Comparison of ENCODE assay signal across 1 cellular context in the genomic region with DNA sequence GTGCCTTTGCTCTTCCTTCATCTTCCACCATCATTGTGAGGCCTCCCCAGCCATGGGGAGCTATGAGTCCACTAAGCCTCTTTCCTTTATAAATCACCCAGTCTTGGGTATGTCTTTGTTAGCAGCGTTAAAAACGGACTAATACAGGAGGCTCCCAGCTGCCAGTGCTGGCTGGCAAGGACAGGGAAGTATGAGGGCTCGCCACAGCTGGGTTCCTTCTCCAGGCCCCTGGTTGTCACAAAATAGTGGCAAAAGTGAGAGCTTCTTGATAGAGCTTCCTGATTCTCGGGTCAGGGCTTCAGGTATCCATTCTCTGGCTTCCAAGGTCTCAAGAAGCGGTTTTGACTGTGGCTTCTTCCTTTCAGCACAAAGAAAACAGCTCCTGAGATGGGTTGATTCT.
TF ChIP-seq lines count a peak whose summit lies in the region.

No MANE protein-coding gene starts in this region.

TF ChIP-seq in GM12878, 131 proteins besides CTCF, POLR2A, EP300 and RAD21:
- no peak for TF ChIP-seq PAX5 (IDR thresholded peaks at IDR 0.05; ENCODE audit: borderline replicate concordance, low read depth, low read length)
- TF ChIP-seq ATF7 (IDR thresholded peaks at IDR 0.05; ENCODE audit: low read depth) = no peak
- TF ChIP-seq MEF2A (IDR thresholded peaks at IDR 0.05; ENCODE audit: insufficient read depth, low read depth, low read length) = no peak
- TF ChIP-seq RUNX3 (IDR thresholded peaks at IDR 0.05; ENCODE audit: low read length) = no peak
- TF ChIP-seq, protein P1, sequence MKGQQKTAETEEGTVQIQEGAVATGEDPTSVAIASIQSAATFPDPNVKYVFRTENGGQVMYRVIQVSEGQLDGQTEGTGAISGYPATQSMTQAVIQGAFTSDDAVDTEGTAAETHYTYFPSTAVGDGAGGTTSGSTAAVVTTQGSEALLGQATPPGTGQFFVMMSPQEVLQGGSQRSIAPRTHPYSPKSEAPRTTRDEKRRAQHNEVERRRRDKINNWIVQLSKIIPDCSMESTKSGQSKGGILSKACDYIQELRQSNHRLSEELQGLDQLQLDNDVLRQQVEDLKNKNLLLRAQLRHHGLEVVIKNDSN (IDR thresholded peaks at IDR 0.05; ENCODE audit: borderline replicate concordance, extremely low read length, insufficient read depth, low read depth, low read length) = no peak
- TF ChIP-seq CBX3 (IDR thresholded peaks at IDR 0.05; ENCODE audit: borderline replicate concordance, low read depth) = no peak
- TF ChIP-seq, protein P2, sequence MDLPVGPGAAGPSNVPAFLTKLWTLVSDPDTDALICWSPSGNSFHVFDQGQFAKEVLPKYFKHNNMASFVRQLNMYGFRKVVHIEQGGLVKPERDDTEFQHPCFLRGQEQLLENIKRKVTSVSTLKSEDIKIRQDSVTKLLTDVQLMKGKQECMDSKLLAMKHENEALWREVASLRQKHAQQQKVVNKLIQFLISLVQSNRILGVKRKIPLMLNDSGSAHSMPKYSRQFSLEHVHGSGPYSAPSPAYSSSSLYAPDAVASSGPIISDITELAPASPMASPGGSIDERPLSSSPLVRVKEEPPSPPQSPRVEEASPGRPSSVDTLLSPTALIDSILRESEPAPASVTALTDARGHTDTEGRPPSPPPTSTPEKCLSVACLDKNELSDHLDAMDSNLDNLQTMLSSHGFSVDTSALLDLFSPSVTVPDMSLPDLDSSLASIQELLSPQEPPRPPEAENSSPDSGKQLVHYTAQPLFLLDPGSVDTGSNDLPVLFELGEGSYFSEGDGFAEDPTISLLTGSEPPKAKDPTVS (IDR thresholded peaks at IDR 0.05; ENCODE audit: low read depth, low read length) = no peak
- TF ChIP-seq JUND (IDR thresholded peaks at IDR 0.05; ENCODE audit: low read depth, low read length) = no peak
- TF ChIP-seq GABPA (IDR thresholded peaks at IDR 0.05; ENCODE audit: low read depth) = no peak
- no peak for TF ChIP-seq SIX5 (IDR thresholded peaks at IDR 0.05; ENCODE audit: low read depth, low read length, severe bottlenecking)
- TF ChIP-seq MEF2B (IDR thresholded peaks at IDR 0.05; ENCODE audit: partially characterized antibody, poor library complexity, severe bottlenecking) = no peak
- no peak for TF ChIP-seq EED (IDR thresholded peaks at IDR 0.05; ENCODE audit: low read depth)
- no peak for TF ChIP-seq CHD1 (IDR thresholded peaks at IDR 0.05; ENCODE audit: low read depth, low read length)
- no peak for TF ChIP-seq TCF7 (IDR thresholded peaks at IDR 0.05; ENCODE audit: borderline replicate concordance)
- TF ChIP-seq, protein P3, sequence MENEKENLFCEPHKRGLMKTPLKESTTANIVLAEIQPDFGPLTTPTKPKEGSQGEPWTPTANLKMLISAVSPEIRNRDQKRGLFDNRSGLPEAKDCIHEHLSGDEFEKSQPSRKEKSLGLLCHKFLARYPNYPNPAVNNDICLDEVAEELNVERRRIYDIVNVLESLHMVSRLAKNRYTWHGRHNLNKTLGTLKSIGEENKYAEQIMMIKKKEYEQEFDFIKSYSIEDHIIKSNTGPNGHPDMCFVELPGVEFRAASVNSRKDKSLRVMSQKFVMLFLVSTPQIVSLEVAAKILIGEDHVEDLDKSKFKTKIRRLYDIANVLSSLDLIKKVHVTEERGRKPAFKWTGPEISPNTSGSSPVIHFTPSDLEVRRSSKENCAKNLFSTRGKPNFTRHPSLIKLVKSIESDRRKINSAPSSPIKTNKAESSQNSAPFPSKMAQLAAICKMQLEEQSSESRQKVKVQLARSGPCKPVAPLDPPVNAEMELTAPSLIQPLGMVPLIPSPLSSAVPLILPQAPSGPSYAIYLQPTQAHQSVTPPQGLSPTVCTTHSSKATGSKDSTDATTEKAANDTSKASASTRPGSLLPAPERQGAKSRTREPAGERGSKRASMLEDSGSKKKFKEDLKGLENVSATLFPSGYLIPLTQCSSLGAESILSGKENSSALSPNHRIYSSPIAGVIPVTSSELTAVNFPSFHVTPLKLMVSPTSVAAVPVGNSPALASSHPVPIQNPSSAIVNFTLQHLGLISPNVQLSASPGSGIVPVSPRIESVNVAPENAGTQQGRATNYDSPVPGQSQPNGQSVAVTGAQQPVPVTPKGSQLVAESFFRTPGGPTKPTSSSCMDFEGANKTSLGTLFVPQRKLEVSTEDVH (IDR thresholded peaks at IDR 0.05; ENCODE audit: low read depth, partially characterized antibody) = no peak
- TF ChIP-seq, protein P4, sequence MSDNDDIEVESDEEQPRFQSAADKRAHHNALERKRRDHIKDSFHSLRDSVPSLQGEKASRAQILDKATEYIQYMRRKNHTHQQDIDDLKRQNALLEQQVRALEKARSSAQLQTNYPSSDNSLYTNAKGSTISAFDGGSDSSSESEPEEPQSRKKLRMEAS (IDR thresholded peaks at IDR 0.05; ENCODE audit: low read depth, low read length) = no peak
- TF ChIP-seq TBL1XR1 (IDR thresholded peaks at IDR 0.05; ENCODE audit: low read depth, low read length) = no peak
- TF ChIP-seq ZNF207 (IDR thresholded peaks at IDR 0.05; ENCODE audit: borderline replicate concordance) = no peak
- TF ChIP-seq, protein P5, sequence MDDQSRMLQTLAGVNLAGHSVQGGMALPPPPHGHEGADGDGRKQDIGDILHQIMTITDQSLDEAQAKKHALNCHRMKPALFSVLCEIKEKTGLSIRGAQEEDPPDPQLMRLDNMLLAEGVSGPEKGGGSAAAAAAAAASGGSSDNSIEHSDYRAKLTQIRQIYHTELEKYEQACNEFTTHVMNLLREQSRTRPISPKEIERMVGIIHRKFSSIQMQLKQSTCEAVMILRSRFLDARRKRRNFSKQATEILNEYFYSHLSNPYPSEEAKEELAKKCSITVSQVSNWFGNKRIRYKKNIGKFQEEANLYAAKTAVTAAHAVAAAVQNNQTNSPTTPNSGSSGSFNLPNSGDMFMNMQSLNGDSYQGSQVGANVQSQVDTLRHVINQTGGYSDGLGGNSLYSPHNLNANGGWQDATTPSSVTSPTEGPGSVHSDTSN (IDR thresholded peaks at IDR 0.05; ENCODE audit: insufficient replicate concordance, low read depth, low read length) = no peak
TF ChIP-seq in GM12878: peak in this region for 0.
